ENCODE assay signal across 27 cellular contexts in genomic region chr6:109052015-109052651, GRCh38. TPM values are rescaled to one million over a fixed set of nuclear protein-coding genes. Genes with fewer than 3 reads are reported as not detected.
DNase-seq lines count a peak whose midpoint lies in the region; ATAC-seq, FAIRE-seq and TF ChIP-seq lines count a peak whose summit lies in the region.
"Had no signal": no experiment of that assay in that cellular context is flagged by ENCODE, and none has a peak within 500 bp of the region (broad histone marks: within the 10 kb centered on the region; RNA-seq: fewer than 3 reads in every experiment).

No MANE protein-coding gene starts in this region.

- no peaks in the 10 kb centered on the region for H3K9me3 ChIP-seq in Loucy (ENCODE audit: insufficient read depth, low read depth, low read length)
- H3K9me3 ChIP-seq in parathyroid adenoma (ENCODE audit: control insufficient read depth, low read length): no peaks in the 10 kb centered on the region
- H3K9me3 ChIP-seq: esophagus squamous epithelium, gastroesophageal sphincter, MG63, SK-N-SH, thyroid gland had no signal

- H3K4me2 ChIP-seq in Loucy (ENCODE audit: low read depth, low read length, poor library complexity, severe bottlenecking): peak overlapping the region; percentile 15
- peak overlapping the region; percentile 21 for H3K4me2 ChIP-seq in parathyroid adenoma (ENCODE audit: low read length)
- H3K4me2 ChIP-seq: SK-N-SH had no signal

- H3K4me3 ChIP-seq in Loucy (ENCODE audit: low read length, poor library complexity, severe bottlenecking): no peak overlapping the region
- no peak overlapping the region for H3K4me3 ChIP-seq in parathyroid adenoma (ENCODE audit: low read depth, low read length)
- no peak overlapping the region for H3K4me3 ChIP-seq in H7 (ENCODE audit: insufficient read depth, low read depth, low read length)
- H3K4me3 ChIP-seq: cardiac muscle cell, esophagus squamous epithelium, gastroesophageal sphincter, MG63, thyroid gland had no signal

- H3K27me3 ChIP-seq in Loucy (ENCODE audit: insufficient read depth, low read length, poor library complexity, severe bottlenecking) (no peaks in the 10 kb centered on the region), parathyroid adenoma (ENCODE audit: control insufficient read depth, insufficient read depth, low read length) (no peaks in the 10 kb centered on the region), H7 (ENCODE audit: control insufficient read depth, insufficient read depth, low read length) (no peaks in the 10 kb centered on the region)
- H3K27me3 ChIP-seq: cardiac muscle cell, esophagus squamous epithelium, gastroesophageal sphincter, MG63, thyroid gland had no signal

- FAIRE-seq in TTC549 (lab: Jason Lieb, UNC): peak; percentile 41

- peaks cover 47% of the 10 kb centered on the region for H3K4me1 ChIP-seq in Loucy (ENCODE audit: insufficient read depth, low read length, poor library complexity, severe bottlenecking)
- H3K4me1 ChIP-seq in parathyroid adenoma: peaks cover 18% of the 10 kb centered on the region

- H3K36me3 ChIP-seq in Loucy (ENCODE audit: insufficient read depth, low read length) (no peaks in the 10 kb centered on the region; the same call in 1 of the 2 replicates), parathyroid adenoma (ENCODE audit: control insufficient read depth, insufficient read depth, low read length) (no peaks in the 10 kb centered on the region), H7 (replicated peaks; ENCODE audit: control insufficient read depth, insufficient read depth, low read length) (no peaks in the 10 kb centered on the region)
- H3K36me3 ChIP-seq: cardiac muscle cell, esophagus squamous epithelium, gastroesophageal sphincter, MG63, thyroid gland had no signal

- no peak overlapping the region for H2AFZ ChIP-seq in Loucy (ENCODE audit: low read length)
- peak overlapping the region; percentile 18 for H2AFZ ChIP-seq in parathyroid adenoma

- no peaks in the 10 kb centered on the region for H4K20me1 ChIP-seq in Loucy (ENCODE audit: insufficient read depth, low read length, poor library complexity, severe bottlenecking)

- ATAC-seq in GM18498 (IDR thresholded peaks at IDR 0.05; ENCODE audit: unreplicated experiment) (peak; percentile 47), esophagus mucosa (no peak), HG03439 (IDR thresholded peaks at IDR 0.05; ENCODE audit: unreplicated experiment) (no peak)
- ATAC-seq: activated naive CD4-positive, alpha-beta T cell treated with anti-CD3 and anti-CD28 coated beads, Interleukin-2, amount 50 U/mL, for 72 hours; gastroesophageal sphincter; natural killer cell treated with Interleukin-12 subunit alpha and Interleukin-12 subunit beta and Interleukin-15 and Interleukin-18, amount 100 ng/mL, for 72 hours; sciatic nerve had no signal

- TF ChIP-seq CTCF in Loucy (conservative IDR thresholded peaks at IDR 0.05; ENCODE audit: low read length) (no peak), parathyroid adenoma (IDR thresholded peaks at IDR 0.05) (no peak)

- no peak for DNase-seq in NCI-H1417 (lab: John Stamatoyannopoulos, UW)
- no peak for DNase-seq in H7
- DNase-seq: activated CD4-positive, alpha-beta T cell treated with anti-CD3 and anti-CD28 coated beads, Interleukin-2, amount 50 U/mL, for 48 hours; activated CD8-positive, alpha-beta memory T cell treated with anti-CD3 and anti-CD28 coated beads, Interleukin-2, amount 50 U/mL, for 48 hours; aorta; CD4-positive, CD25-positive, alpha-beta regulatory T cell; cortex of kidney; esophagus squamous epithelium; MG63; midbrain; NCI-H1694 treated with DMSO at 0.1 percent for 48 hours; NCI-H2171 treated with DMSO at 0.1 percent for 48 hours; posterior cingulate gyrus; SK-N-SH; stimulated activated naive CD4-positive, alpha-beta T cell treated with Interleukin-2 at 50 U/mL for 16 hours; thyroid gland had no signal

- H3K79me2 ChIP-seq in Loucy (ENCODE audit: insufficient read depth, low read length) (peaks cover 30% of the 10 kb centered on the region; the same call in 1 of the 2 replicates), parathyroid adenoma (peaks cover 48% of the 10 kb centered on the region)

- H3F3A ChIP-seq in Loucy (ENCODE audit: low read depth): no peaks in the 10 kb centered on the region

- H3K27ac ChIP-seq in parathyroid adenoma: peak overlapping the region; percentile 30
- H3K27ac ChIP-seq: cardiac muscle cell, esophagus squamous epithelium, gastroesophageal sphincter, thyroid gland had no signal

- H3K9ac ChIP-seq in Loucy (ENCODE audit: low read depth, low read length, poor library complexity, severe bottlenecking): no peak overlapping the region
- H3K9ac ChIP-seq in parathyroid adenoma: no peak overlapping the region
- H3K9ac ChIP-seq: SK-N-SH had no signal

- H3K9me2 ChIP-seq in Loucy (replicated peaks; ENCODE audit: low read depth, low read length): no peaks in the 10 kb centered on the region
- H3K9me2 ChIP-seq: SK-N-SH had no signal

RNA-seq across cellular contexts. Expression of gene SESN1, which starts 42.5 kb away (rescaled TPM):
- 8.2 TPM for total RNA-seq in esophagus mucosa
- 10.4 and 12.8 TPM in 2 replicates for total RNA-seq in H7 (2014; rRNA removed; shearing (Covaris generic))

RNA-seq across cellular contexts. Expression of gene CEP57L1, which starts 43.2 kb away (rescaled TPM):
- total RNA-seq in esophagus mucosa: 7.6 TPM
- total RNA-seq in H7 (2014; rRNA removed; shearing (Covaris generic)): 26.5 and 30.2 TPM in 2 replicates
